In the genomic region with DNA sequence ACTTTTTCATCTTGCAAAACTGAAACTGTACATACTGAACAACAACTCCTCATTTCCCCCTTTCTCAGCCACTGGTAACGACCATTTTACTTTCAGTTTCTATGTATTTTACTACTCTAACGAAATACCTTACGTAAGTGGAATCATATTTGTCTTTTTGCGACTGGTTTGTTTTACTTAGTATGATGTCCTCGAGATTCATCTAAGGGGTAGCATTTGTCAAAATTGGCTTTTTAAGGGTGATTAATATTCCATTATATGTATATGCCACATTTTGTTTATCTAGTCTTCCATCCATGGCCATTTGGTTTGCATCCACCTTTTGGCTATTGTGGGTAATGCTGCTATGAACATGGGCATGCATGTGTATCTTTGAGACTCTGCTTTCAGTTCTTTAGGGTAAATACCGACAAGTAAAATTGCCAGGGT, we compare ENCODE assay signal across 9 cellular contexts. TPM values are rescaled to one million over a fixed set of nuclear protein-coding genes. Genes with fewer than 3 reads are reported as not detected.
DNase-seq lines count a peak whose midpoint lies in the region; ATAC-seq and FAIRE-seq lines count a peak whose summit lies in the region.
"Had no signal": no experiment of that assay in that cellular context is flagged by ENCODE, and none has a peak within 500 bp of the region (broad histone marks: within the 10 kb centered on the region; RNA-seq: fewer than 3 reads in every experiment).

No MANE protein-coding gene starts in this region.

- H3K27me3 Mint-ChIP-seq in naive B cell = no peaks in the 10 kb centered on the region

- H4K8ac ChIP-seq in neuronal stem cell (ENCODE audit: low read depth, low read length) = no peak overlapping the region

- H2AK5ac ChIP-seq in neuronal stem cell (ENCODE audit: low read depth, low read length) = no peak overlapping the region

- peak overlapping the region; percentile 42 to 89 (median 78) for H3K4me3 Mint-ChIP-seq in naive B cell

- no peak overlapping the region for H3K9ac ChIP-seq in SK-N-MC (ENCODE audit: insufficient read length)
- H3K9ac ChIP-seq in neuronal stem cell (ENCODE audit: low read depth, low read length, poor library complexity) = no peak overlapping the region

- no peak overlapping the region for H3K23ac ChIP-seq in neuronal stem cell (ENCODE audit: low read depth, low read length, poor library complexity)

- H2BK120ac ChIP-seq in neuronal stem cell (ENCODE audit: low read depth, low read length) = no peak overlapping the region

- no peak overlapping the region for H3K14ac ChIP-seq in neuronal stem cell (ENCODE audit: low read length)

- no peak overlapping the region for H3K4ac ChIP-seq in neuronal stem cell (ENCODE audit: low read length)

- no peak overlapping the region for H3K18ac ChIP-seq in neuronal stem cell (ENCODE audit: low read length)

- peaks cover 23 to 60% (median 31%) of the 10 kb centered on the region in 3 donors for H3K4me1 Mint-ChIP-seq in naive B cell

- H3K9me3 Mint-ChIP-seq in naive B cell = no peaks in the 10 kb centered on the region

- no peaks in the 10 kb centered on the region for H3K9me3 ChIP-seq in SK-N-MC (ENCODE audit: low read depth, low read length)
- no peaks in the 10 kb centered on the region for H3K9me3 ChIP-seq in neuronal stem cell (replicated peaks in 1 of 2; ENCODE audit: control insufficient read depth in 2 of 2, insufficient read depth in 1 of 2, low read depth in 1 of 2, low read length in 2 of 2)

- H3K27ac Mint-ChIP-seq in naive B cell = peak overlapping the region; percentile 86 to 98 (median 94)

- peak; percentile 79 for FAIRE-seq in GM18507 (lab: Jason Lieb, UNC)
- no peak for FAIRE-seq in urothelium cell line (lab: Jason Lieb, UNC)
- FAIRE-seq: RCC 7860 had no signal

- H2BK5ac ChIP-seq in neuronal stem cell (ENCODE audit: low read length) = no peak overlapping the region

- ATAC-seq in HG02852 (IDR thresholded peaks at IDR 0.05; ENCODE audit: unreplicated experiment) = peak; percentile 71
- ATAC-seq in naive B cell (ENCODE audit: low read depth in 2 of 2) = peak; percentile 83 to 84

- H3K4me1 ChIP-seq in neuronal stem cell (ENCODE audit: control insufficient read depth in 2 of 2, insufficient read depth in 1 of 2, low read depth in 1 of 2, low read length in 2 of 2) = no peaks in the 10 kb centered on the region

- H2BK12ac ChIP-seq in neuronal stem cell (ENCODE audit: low read length) = no peak overlapping the region

- no peak overlapping the region for H3K4me2 ChIP-seq in neuronal stem cell (ENCODE audit: insufficient read depth, low read length, poor library complexity, severe bottlenecking)

- DNase-seq in GM18507 (ENCODE audit: extremely low spot score, insufficient read length, low read depth) (no peak), SK-N-MC (ENCODE audit: low read depth, low spot score) (no peak), naive B cell (peak; percentile 77), urothelium cell line (ENCODE audit: low spot score) (no peak), neuronal stem cell (ENCODE audit: low spot score) (no peak), mesenteric fat pad (ENCODE audit: low spot score) (no peak), NK-92 (lab: John Stamatoyannopoulos, UW; ENCODE audit: unreplicated experiment) (no peak)

- no peak overlapping the region for H4K91ac ChIP-seq in neuronal stem cell (ENCODE audit: low read depth, low read length, poor library complexity)

- H3K36me3 Mint-ChIP-seq in naive B cell = peaks cover 15 to 16% of the 10 kb centered on the region in 2 donors

- H2AFZ ChIP-seq in neuronal stem cell (ENCODE audit: low read length) = no peak overlapping the region

- H3K36me3 ChIP-seq in SK-N-MC (ENCODE audit: insufficient read depth, low read length) = peaks cover 99% of the 10 kb centered on the region
- peaks cover 42 to 100% of the 10 kb centered on the region in 2 donors for H3K36me3 ChIP-seq in neuronal stem cell (replicated peaks in 1 of 2; ENCODE audit: control insufficient read depth in 2 of 2, insufficient read depth in 2 of 2, low read length in 2 of 2)

- no peaks in the 10 kb centered on the region for H3K79me1 ChIP-seq in neuronal stem cell (ENCODE audit: low read depth, low read length)

- no peak overlapping the region for H2BK15ac ChIP-seq in neuronal stem cell (ENCODE audit: low read length)

- no CpG with 5 or more reads among the region's 6 CpGs for WGBS in neuronal stem cell (ENCODE audit: extremely low coverage in 2 of 2, insufficient read length in 2 of 2, insufficient replicate concordance in 1 of 2), 2 donors

- H3K4me3 ChIP-seq in SK-N-MC = no peak overlapping the region
- H3K4me3 ChIP-seq in neuronal stem cell (ENCODE audit: low read length in 2 of 2) = no peak overlapping the region

- peak overlapping the region; percentile 1; the same call in 1 of the 2 replicates for H3K27ac ChIP-seq in SK-N-MC
- H3K27ac ChIP-seq in neuronal stem cell (replicated peaks; ENCODE audit: low read length) = no peak overlapping the region

- no peaks in the 10 kb centered on the region for H3K27me3 ChIP-seq in neuronal stem cell (ENCODE audit: control insufficient read depth in 3 of 3, insufficient read depth in 3 of 3, low read depth in 1 of 3, low read length in 3 of 3)

RNA-seq across cellular contexts. Expression of a gene that starts 10.4 kb away (rescaled TPM):
- 10 to 100 TPM in 5 of 6 donors, 1 to 10 TPM in 1; 6.4 to 33.5 (median 30.6) TPM for polyA plus RNA-seq in naive B cell (ENCODE audit: low read depth in 6 of 6)
- polyA plus RNA-seq in neuronal stem cell (2013, experiment 1 of 2) = 208 TPM
- polyA plus RNA-seq in neuronal stem cell (2013, experiment 2 of 2) = 239 TPM
- 276 TPM for total RNA-seq in mesenteric fat pad

RNA-seq across cellular contexts. Expression of a gene that starts 33.9 kb away (rescaled TPM):
- under 1 TPM in 4 of 6 donors, not detected in 2; 0.09 to 0.97 (median 0.24) TPM for polyA plus RNA-seq in naive B cell (ENCODE audit: low read depth in 6 of 6)
- polyA plus RNA-seq in neuronal stem cell (2013, experiment 1 of 2) = 12.8 TPM
- polyA plus RNA-seq in neuronal stem cell (2013, experiment 2 of 2) = 13.4 TPM
- 21.7 TPM for total RNA-seq in mesenteric fat pad
